ENCODE assay signal across 6 cellular contexts in the genomic region with DNA sequence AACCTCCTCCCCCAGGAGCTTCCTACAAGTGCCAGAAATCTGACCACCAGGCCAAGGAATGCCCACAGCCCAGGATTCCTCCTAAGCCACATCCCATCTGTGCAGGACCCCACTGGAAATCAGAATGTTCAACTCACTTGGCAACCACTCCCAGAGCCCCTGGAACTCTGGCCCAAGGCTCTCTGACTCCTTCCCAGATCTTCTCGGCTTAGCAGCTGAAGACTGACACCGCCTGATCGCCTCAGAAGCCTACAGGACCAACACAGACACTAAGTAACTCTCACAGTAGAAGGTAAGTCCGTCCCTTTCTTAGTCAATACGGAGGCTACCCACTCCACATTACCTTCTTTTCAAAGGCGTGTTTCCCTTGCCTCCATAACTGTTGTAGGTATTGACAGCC. TPM values are rescaled to one million over a fixed set of nuclear protein-coding genes. Genes with fewer than 3 reads are reported as not detected.
"Had no signal": no experiment of that assay in that cellular context is flagged by ENCODE, and none has a peak within 500 bp of the region (broad histone marks: within the 10 kb centered on the region; RNA-seq: fewer than 3 reads in every experiment).

No MANE protein-coding gene starts in this region.

RNA-seq across cellular contexts. Expression of gene CRTAM, which starts 8.9 kb away (rescaled TPM):
- total RNA-seq: HepG2, HT1080, IMR-90, OCI-LY7, PC-3, SJSA1 had no signal
- polyA plus RNA-seq: HepG2, IMR-90 had no signal

RNA-seq across cellular contexts. Expression of gene JHY, which starts 53.2 kb away (rescaled TPM):
- total RNA-seq: HepG2, OCI-LY7 had no signal
- polyA plus RNA-seq: HepG2 had no signal
